In the genomic region with DNA sequence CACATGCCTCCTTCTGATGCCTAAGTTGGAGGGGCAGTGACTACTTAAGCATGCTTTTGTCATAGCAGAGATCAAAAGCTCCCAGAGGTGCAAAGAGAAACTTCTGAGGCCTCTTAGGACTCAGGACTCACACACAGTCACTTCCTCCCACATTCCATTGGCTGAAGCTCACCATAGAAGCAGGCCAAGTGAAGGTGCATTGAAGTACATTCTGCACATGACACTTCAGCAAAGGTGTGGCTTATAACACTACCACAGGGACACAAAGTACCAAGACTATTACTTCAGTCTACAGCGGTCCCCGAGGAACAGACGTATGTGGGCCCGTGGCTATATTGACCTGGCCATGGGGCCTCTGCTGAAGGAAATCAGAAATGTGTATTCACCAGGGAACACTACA, we compare ENCODE assay signal across 26 cellular contexts. TPM values are rescaled to one million over a fixed set of nuclear protein-coding genes. Genes with fewer than 3 reads are reported as not detected.
DNase-seq lines count a peak whose midpoint lies in the region; ATAC-seq, FAIRE-seq and TF ChIP-seq lines count a peak whose summit lies in the region.
"Had no signal": no experiment of that assay in that cellular context is flagged by ENCODE, and none has a peak within 500 bp of the region (broad histone marks: within the 10 kb centered on the region; RNA-seq: fewer than 3 reads in every experiment).

No MANE protein-coding gene starts in this region.

- H3K4me2 ChIP-seq in Loucy (ENCODE audit: low read depth, low read length, poor library complexity, severe bottlenecking): no peak overlapping the region
- no peak overlapping the region for H3K4me2 ChIP-seq in H9 (ENCODE audit: insufficient read depth, insufficient read length, low read length)

- H3K18ac ChIP-seq in H9 (ENCODE audit: insufficient read length, low read depth, low read length): no peak overlapping the region

- H2BK5ac ChIP-seq in H9 (ENCODE audit: insufficient read length, low read length): no peak overlapping the region

- no peak overlapping the region for H3K23ac ChIP-seq in H9 (ENCODE audit: insufficient read length, low read depth, low read length)

- H3K36me3 Mint-ChIP-seq in CD4-positive, alpha-beta T cell (ENCODE audit: low read depth): peaks cover 14% of the 10 kb centered on the region
- peaks cover 0 to 12% (median 9%) of the 10 kb centered on the region in 5 donors for H3K36me3 Mint-ChIP-seq in naive thymus-derived CD4-positive, alpha-beta T cell
- peaks cover 11 to 17% (median 14%) of the 10 kb centered on the region in 3 experiments for H3K36me3 Mint-ChIP-seq in H9 (ENCODE audit: insufficient read depth in 1 of 3, low read depth in 3 of 3)

- no peak overlapping the region for H2BK20ac ChIP-seq in H9 (ENCODE audit: low read depth, low read length, poor library complexity, severe bottlenecking)

- H3K27ac Mint-ChIP-seq in CD4-positive, alpha-beta T cell: no peak overlapping the region
- peak overlapping the region in 1 of 9 donors; percentile 92 for H3K27ac Mint-ChIP-seq in naive thymus-derived CD4-positive, alpha-beta T cell
- H3K27ac Mint-ChIP-seq in H9: no peak overlapping the region
- H3K27ac Mint-ChIP-seq: activated CD4-positive, alpha-beta memory T cell treated with anti-CD3 and anti-CD28 coated beads, Interleukin-2, amount 10 ng/mL, durations not matched to agents 7 days and 5 days; activated naive CD8-positive, alpha-beta T cell treated with anti-CD3 and anti-CD28 coated beads for 36 hours; dendritic cell treated with granulocyte-macrophage colony-stimulating factor and Interleukin-4, amounts not matched to agents 40 ng/mL and 50 ng/mL, for 4 days had no signal

- no peak overlapping the region for H4K8ac ChIP-seq in H9 (replicated peaks; ENCODE audit: insufficient read length, low read depth, low read length)

- CTCF ChIA-PET in CD4-positive, alpha-beta T cell (lab: Charles Lee): no interaction called here
- CTCF ChIA-PET in naive thymus-derived CD4-positive, alpha-beta T cell (lab: Charles Lee): interaction anchor here (0.8 kb wide), 1 partner anchor 9 kb away, joined by 3 read pairs; no protein-coding TSS in a partner anchor

- H3T11ph ChIP-seq in H9 (ENCODE audit: low read length): no peak overlapping the region

- intact Hi-C loops in CD4-positive, alpha-beta T cell (cut with DNase I, micrococcal nuclease): loop anchor here (5.0 to 10.0 kb wide), 4 partner anchors 41 to 1072 kb away; a partner anchor contains a TSS
- intact Hi-C loops in lower lobe of right lung (cut with DNase I) (no loop called here), head of caudate nucleus (cut with DNase I) (no loop called here)
- intact Hi-C loops in naive thymus-derived CD4-positive, alpha-beta T cell (cut with micrococcal nuclease): loop anchor here in 1 of 2 donors (5.0 to 10.0 kb wide), 2 partner anchors 1098 to 1204 kb away; a partner anchor contains a TSS

- H4K5ac ChIP-seq in H9 (ENCODE audit: insufficient read length, low read depth, low read length): no peak overlapping the region

- no peak overlapping the region for H3K4me3 ChIP-seq in Loucy (ENCODE audit: low read length, poor library complexity, severe bottlenecking)
- H3K4me3 ChIP-seq in bronchial epithelial cell (ENCODE audit: low read depth, low read length): no peak overlapping the region
- H3K4me3 ChIP-seq in lower lobe of right lung: no peak overlapping the region
- H3K4me3 ChIP-seq in naive thymus-derived CD4-positive, alpha-beta T cell (ENCODE audit: low read length): no peak overlapping the region
- H3K4me3 ChIP-seq in suprapubic skin: no peak overlapping the region
- H3K4me3 ChIP-seq: ascending aorta, Peyer's patch, right lobe of liver had no signal

- no peaks in the 10 kb centered on the region for H3K9me3 Mint-ChIP-seq in CD4-positive, alpha-beta T cell
- peaks cover 0 to 5% (median 0%) of the 10 kb centered on the region in 11 donors for H3K9me3 Mint-ChIP-seq in naive thymus-derived CD4-positive, alpha-beta T cell
- peaks cover 0 to 4% of the 10 kb centered on the region in 2 experiments; a peak in 1 of 5 replicates for H3K9me3 Mint-ChIP-seq in H9
- H3K9me3 Mint-ChIP-seq: activated CD4-positive, alpha-beta memory T cell treated with anti-CD3 and anti-CD28 coated beads, Interleukin-2, amount 10 ng/mL, durations not matched to agents 7 days and 5 days; activated naive CD8-positive, alpha-beta T cell treated with anti-CD3 and anti-CD28 coated beads for 36 hours had no signal

- H3K14ac ChIP-seq in H9 (ENCODE audit: insufficient read depth, low read length): no peak overlapping the region

- ATAC-seq in CD4-positive, alpha-beta T cell (ENCODE audit: poor library complexity): no peak
- ATAC-seq in lower lobe of right lung: peak; percentile 64 to 76
- no peak for ATAC-seq in naive thymus-derived CD4-positive, alpha-beta T cell
- ATAC-seq: activated CD4-positive, CD25-positive, alpha-beta regulatory T cell treated with anti-CD3 and anti-CD28 coated beads, Interleukin-2, amount 50 U/mL, for 24 hours; right lobe of liver had no signal

- POLR2A ChIA-PET in CD4-positive, alpha-beta T cell (lab: Charles Lee): no interaction called here
- POLR2A ChIA-PET in naive thymus-derived CD4-positive, alpha-beta T cell (lab: Charles Lee): no interaction called here

- WGBS in suprapubic skin: 94% methylated on average over 4 of the region's 4 CpGs
- WGBS in H9 (ENCODE audit: extremely low coverage, insufficient read length, low lambda C conversion rate): no CpG with 5 or more reads among the region's 4 CpGs

- H3K9me2 ChIP-seq in Loucy (replicated peaks; ENCODE audit: low read depth, low read length): no peaks in the 10 kb centered on the region

- no peaks in the 10 kb centered on the region for H3F3A ChIP-seq in Loucy (ENCODE audit: low read depth)

- H4K91ac ChIP-seq in H9 (ENCODE audit: insufficient read length, low read depth, low read length): no peak overlapping the region

- H2BK15ac ChIP-seq in H9 (ENCODE audit: low read depth, low read length): no peak overlapping the region

- no peak overlapping the region for H3K9ac ChIP-seq in Loucy (ENCODE audit: low read depth, low read length, poor library complexity, severe bottlenecking)
- H3K9ac ChIP-seq in H9 (ENCODE audit: extremely low read depth, insufficient read length, low read length): no peak overlapping the region

- H3K27ac ChIP-seq in CD4-positive, alpha-beta T cell (ENCODE audit: low read depth, low read length): no peak overlapping the region
- H3K27ac ChIP-seq in lower lobe of right lung (peak overlapping the region; percentile 95), suprapubic skin (no peak overlapping the region), H9 (ENCODE audit: insufficient read length, low read depth, low read length) (no peak overlapping the region)
- no peak overlapping the region for H3K27ac ChIP-seq in naive thymus-derived CD4-positive, alpha-beta T cell (ENCODE audit: low read depth, low read length)
- H3K27ac ChIP-seq: Peyer's patch, right lobe of liver had no signal

- H3K4me3 Mint-ChIP-seq in CD4-positive, alpha-beta T cell: peak overlapping the region; percentile 91
- peak overlapping the region in 1 of 10 donors; percentile 42 for H3K4me3 Mint-ChIP-seq in naive thymus-derived CD4-positive, alpha-beta T cell
- no peak overlapping the region for H3K4me3 Mint-ChIP-seq in H9
- H3K4me3 Mint-ChIP-seq: activated CD4-positive, alpha-beta memory T cell treated with anti-CD3 and anti-CD28 coated beads, Interleukin-2, amount 10 ng/mL, durations not matched to agents 7 days and 5 days; activated naive CD8-positive, alpha-beta T cell treated with anti-CD3 and anti-CD28 coated beads for 36 hours; dendritic cell treated with granulocyte-macrophage colony-stimulating factor and Interleukin-4, amounts not matched to agents 40 ng/mL and 50 ng/mL, for 4 days had no signal

- H2BK12ac ChIP-seq in H9 (ENCODE audit: insufficient read length, low read depth, low read length): no peak overlapping the region

- H3K9me3 ChIP-seq in CD4-positive, alpha-beta T cell (ENCODE audit: control insufficient read depth, low read length): no peaks in the 10 kb centered on the region
- H3K9me3 ChIP-seq in Loucy (ENCODE audit: insufficient read depth, low read depth, low read length): no peaks in the 10 kb centered on the region
- no peaks in the 10 kb centered on the region for H3K9me3 ChIP-seq in lower lobe of right lung
- no peaks in the 10 kb centered on the region for H3K9me3 ChIP-seq in naive thymus-derived CD4-positive, alpha-beta T cell (ENCODE audit: control insufficient read depth in 2 of 3, low read length in 3 of 3)
- no peaks in the 10 kb centered on the region for H3K9me3 ChIP-seq in suprapubic skin
- H3K9me3 ChIP-seq in H9 (ENCODE audit: control insufficient read depth, low read depth, low read length): no peaks in the 10 kb centered on the region
- H3K9me3 ChIP-seq: ascending aorta, Peyer's patch, right lobe of liver had no signal

- H3K23me2 ChIP-seq in H9 (ENCODE audit: insufficient read length, low read depth, low read length, poor library complexity, severe bottlenecking): peaks cover 4% of the 10 kb centered on the region

- H3K4ac ChIP-seq in H9 (ENCODE audit: low read depth, low read length): no peak overlapping the region

- no peaks in the 10 kb centered on the region for H3K27me3 Mint-ChIP-seq in CD4-positive, alpha-beta T cell
- peaks cover 2 to 9% (median 5%) of the 10 kb centered on the region in 5 donors for H3K27me3 Mint-ChIP-seq in naive thymus-derived CD4-positive, alpha-beta T cell
- H3K27me3 Mint-ChIP-seq in H9 (ENCODE audit: low read depth): peaks cover 4% of the 10 kb centered on the region
- H3K27me3 Mint-ChIP-seq: activated naive CD8-positive, alpha-beta T cell treated with anti-CD3 and anti-CD28 coated beads for 36 hours had no signal

- TF ChIP-seq EP300 in suprapubic skin (IDR thresholded peaks at IDR 0.05): no peak

- no peak for FAIRE-seq in bronchial epithelial cell (lab: Jason Lieb, UNC)

- H3K79me2 ChIP-seq in Loucy (ENCODE audit: insufficient read depth, low read length) (peaks cover 21% of the 10 kb centered on the region), H9 (ENCODE audit: insufficient read depth, low read length) (peaks cover 5% of the 10 kb centered on the region; the same call in 1 of the 2 replicates)

- H2BK120ac ChIP-seq in H9 (ENCODE audit: low read depth, low read length, poor library complexity, severe bottlenecking): no peak overlapping the region

- H4K20me1 ChIP-seq in Loucy (ENCODE audit: insufficient read depth, low read length, poor library complexity, severe bottlenecking) (peaks cover 13% of the 10 kb centered on the region), H9 (ENCODE audit: control insufficient read depth, insufficient read depth, insufficient read length) (no peaks in the 10 kb centered on the region)

- no peak overlapping the region for H2AK5ac ChIP-seq in H9 (ENCODE audit: insufficient read length, low read length)

- H3K56ac ChIP-seq in H9 (ENCODE audit: insufficient read length, low read depth, low read length): no peak overlapping the region

- H3K4me1 Mint-ChIP-seq in CD4-positive, alpha-beta T cell (ENCODE audit: low read depth): peaks cover 33% of the 10 kb centered on the region
- H3K4me1 Mint-ChIP-seq in naive thymus-derived CD4-positive, alpha-beta T cell: peaks cover 18 to 33% (median 29%) of the 10 kb centered on the region in 7 donors
- peaks cover 17 to 22% of the 10 kb centered on the region in 2 experiments for H3K4me1 Mint-ChIP-seq in H9

- no peak for DNase-seq in CD4-positive, alpha-beta T cell
- DNase-seq in bronchial epithelial cell (ENCODE audit: low read depth) (peak; percentile 78), lower lobe of right lung (no peak), head of caudate nucleus (no peak), suprapubic skin (ENCODE audit: low spot score in 2 of 2) (no peak), H9 (no peak)
- no peak for DNase-seq in naive thymus-derived CD4-positive, alpha-beta T cell
- DNase-seq: activated CD4-positive, alpha-beta memory T cell treated with anti-CD3 and anti-CD28 coated beads, Interleukin-2, amount 10 ng/mL, durations not matched to agents 7 days and 5 days; activated effector memory CD4-positive, alpha-beta T cell treated with Interleukin-2 at 50 U/mL for 16 hours; activated naive CD8-positive, alpha-beta T cell treated with anti-CD3 and anti-CD28 coated beads for 36 hours; central memory CD4-positive, alpha-beta T cell; GF-D8; islet precursor cell; NCI-H1105; NCI-H1930; NCI-H526 treated with DMSO at 0.1 percent for 48 hours; Peyer's patch; right lobe of liver; SIG-M5; stimulated activated CD4-positive, alpha-beta T cell treated with anti-CD3 and anti-CD28 coated beads, Interleukin-2, amount 100 ng/mL, for 48 hours; SW 1271; trophoblast cell had no signal

- H3K4me1 ChIP-seq in Loucy (ENCODE audit: insufficient read depth, low read length, poor library complexity, severe bottlenecking) (peaks cover 27% of the 10 kb centered on the region), lower lobe of right lung (peaks cover 29% of the 10 kb centered on the region), suprapubic skin (peaks cover 29% of the 10 kb centered on the region), H9 (ENCODE audit: insufficient read depth, low read length) (peaks cover 5% of the 10 kb centered on the region; the same call in 1 of the 2 replicates)
- H3K4me1 ChIP-seq in naive thymus-derived CD4-positive, alpha-beta T cell (ENCODE audit: control insufficient read depth in 2 of 2, insufficient read depth in 2 of 2, low read length in 2 of 2): peaks cover 13 to 21% of the 10 kb centered on the region in 2 donors

- no peaks in the 10 kb centered on the region for H3K79me1 ChIP-seq in H9 (ENCODE audit: insufficient read depth, low read depth, low read length, poor library complexity, severe bottlenecking)

- TF ChIP-seq POLR2A in suprapubic skin (IDR thresholded peaks at IDR 0.05): no peak

- H3K36me3 ChIP-seq in Loucy (ENCODE audit: insufficient read depth, low read length) (peaks cover 8% of the 10 kb centered on the region; the same call in 1 of the 2 replicates), bronchial epithelial cell (ENCODE audit: control insufficient read depth, insufficient read depth, low read length) (peaks cover 5% of the 10 kb centered on the region), lower lobe of right lung (peaks cover 9% of the 10 kb centered on the region), suprapubic skin (peaks cover 10% of the 10 kb centered on the region)
- H3K36me3 ChIP-seq in naive thymus-derived CD4-positive, alpha-beta T cell (ENCODE audit: control insufficient read depth in 2 of 3, insufficient read depth in 3 of 3, low read length in 3 of 3): peaks cover 0 to 11% (median 0%) of the 10 kb centered on the region in 3 experiments

- H2AFZ ChIP-seq in Loucy (ENCODE audit: low read length) (0 out of 2 replicates have a peak overlapping the region, but pooled peaks have one; percentile 30), H9 (ENCODE audit: low read length) (no peak overlapping the region)

- peaks cover 4% of the 10 kb centered on the region for H3K27me3 ChIP-seq in CD4-positive, alpha-beta T cell (ENCODE audit: control insufficient read depth, insufficient read depth, low read length)
- no peaks in the 10 kb centered on the region for H3K27me3 ChIP-seq in Loucy (ENCODE audit: insufficient read depth, low read length, poor library complexity, severe bottlenecking)
- H3K27me3 ChIP-seq in bronchial epithelial cell (ENCODE audit: control insufficient read depth, insufficient read depth, low read length): no peaks in the 10 kb centered on the region
- H3K27me3 ChIP-seq in lower lobe of right lung (ENCODE audit: low read depth): no peaks in the 10 kb centered on the region
- H3K27me3 ChIP-seq in naive thymus-derived CD4-positive, alpha-beta T cell (ENCODE audit: control insufficient read depth in 2 of 2, insufficient read depth in 2 of 2, low read length in 2 of 2): no peaks in the 10 kb centered on the region
- H3K27me3 ChIP-seq in suprapubic skin: no peaks in the 10 kb centered on the region
- H3K27me3 ChIP-seq in H9 (ENCODE audit: insufficient read depth, low read length): no peaks in the 10 kb centered on the region
- H3K27me3 ChIP-seq: ascending aorta, Peyer's patch, right lobe of liver had no signal

- no peak for TF ChIP-seq CTCF in CD4-positive, alpha-beta T cell (IDR thresholded peaks at IDR 0.05)
- TF ChIP-seq CTCF in Loucy (conservative IDR thresholded peaks at IDR 0.05; ENCODE audit: low read length) (no peak), bronchial epithelial cell (IDR thresholded peaks at IDR 0.05; ENCODE audit: insufficient read depth, low read length, severe bottlenecking) (no peak), lower lobe of right lung (IDR thresholded peaks at IDR 0.05) (no peak), suprapubic skin (IDR thresholded peaks at IDR 0.05) (no peak), H9 (conservative IDR thresholded peaks at IDR 0.05) (no peak)

RNA-seq across cellular contexts. Expression of a gene that starts 2.5 kb away (rescaled TPM):
- 10 to 100 TPM; 16.1 to 17.6 TPM for total RNA-seq in CD4-positive, alpha-beta T cell
- total RNA-seq in bronchial epithelial cell (22.0 and 32.4 TPM in 2 replicates), lower lobe of right lung (58.2 TPM), suprapubic skin (10 to 100 TPM; 33.1 to 49.0 (median 39.7) TPM), H9 (2021) (47.7 and 48.3 TPM in 2 replicates)
- total RNA-seq in naive thymus-derived CD4-positive, alpha-beta T cell: 10 to 100 TPM; 24.7 to 38.7 (median 36.9) TPM
- polyA plus RNA-seq in naive thymus-derived CD4-positive, alpha-beta T cell: 10 to 100 TPM; 14.4 to 19.6 TPM

RNA-seq across cellular contexts. Expression of a gene that starts 39.3 kb away (rescaled TPM):
- 10 to 100 TPM; 15.8 to 16.4 TPM for total RNA-seq in CD4-positive, alpha-beta T cell
- total RNA-seq in bronchial epithelial cell: 11.6 and 14.7 TPM in 2 replicates
- total RNA-seq in lower lobe of right lung: 9.6 TPM
- 10 to 100 TPM in 4 of 5 experiments, 1 to 10 TPM in 1; 9.4 to 16.2 (median 15.6) TPM for total RNA-seq in naive thymus-derived CD4-positive, alpha-beta T cell
- polyA plus RNA-seq in naive thymus-derived CD4-positive, alpha-beta T cell: 10 to 100 TPM; 17.9 to 23.1 TPM
- 10 to 100 TPM; 11.3 to 14.3 (median 13.0) TPM for total RNA-seq in suprapubic skin
- 19.5 and 20.7 TPM in 2 replicates for total RNA-seq in H9 (2021)

Comparison
In these comparisons a context has a peak if more than half of its experiments do, and no peak if none do; other contexts are left out.
1. ATAC-seq: peak in lower lobe of right lung (2 of 2); none in CD4-positive, alpha-beta T cell (single experiment) and naive thymus-derived CD4-positive, alpha-beta T cell (single experiment).
2. intact Hi-C loops: an anchor here in CD4-positive, alpha-beta T cell (5.0 to 10.0 kb wide); none called in lower lobe of right lung and head of caudate nucleus.